Comparison of ENCODE assay signal across 11 cellular contexts in genomic region chr5:34686762-34687268, GRCh38. TPM values are rescaled to one million over a fixed set of nuclear protein-coding genes. Genes with fewer than 3 reads are reported as not detected.
DNase-seq lines count a peak whose midpoint lies in the region; ATAC-seq and TF ChIP-seq lines count a peak whose summit lies in the region.
"Had no signal": no experiment of that assay in that cellular context is flagged by ENCODE, and none has a peak within 500 bp of the region (broad histone marks: within the 10 kb centered on the region; RNA-seq: fewer than 3 reads in every experiment).

No MANE protein-coding gene starts in this region.

- H3K4me1 ChIP-seq in A673 (ENCODE audit: insufficient read depth, low read length, poor library complexity, severe bottlenecking) (peaks cover 22% of the 10 kb centered on the region), lower lobe of right lung (peaks cover 35% of the 10 kb centered on the region)

- no peak for TF ChIP-seq CTCF in A673 (conservative IDR thresholded peaks at IDR 0.05; ENCODE audit: low read depth, low read length)
- TF ChIP-seq CTCF in lower lobe of right lung (IDR thresholded peaks at IDR 0.05), result no peak

- intact Hi-C loops in A673 (cut with micrococcal nuclease; ENCODE audit: unreplicated experiment) (no loop called here), lower lobe of right lung (cut with DNase I) (no loop called here)

- H3K9me3 ChIP-seq in A673 (ENCODE audit: low read depth, low read length, poor library complexity, severe bottlenecking), result no peaks in the 10 kb centered on the region
- no peaks in the 10 kb centered on the region for H3K9me3 ChIP-seq in MG63
- no peaks in the 10 kb centered on the region for H3K9me3 ChIP-seq in lower lobe of right lung

- H3K27ac ChIP-seq in A673 (ENCODE audit: low read depth, low read length, poor library complexity, severe bottlenecking) (no peak overlapping the region), lower lobe of right lung (peak overlapping the region; percentile 68)

- BruUV-seq in A673 (replicated peaks; lab: Mats Ljungman, UMichigan), result no TSS peak

- CTCF ChIA-PET in A673 (lab: Charles Lee), result interaction anchor here (0.6 kb wide), 1 partner anchor 9 kb away, joined by 10 read pairs; no protein-coding TSS in a partner anchor

- H3K4me3 ChIP-seq in A673 (ENCODE audit: low read depth, low read length, poor library complexity, severe bottlenecking), result no peak overlapping the region
- no peak overlapping the region for H3K4me3 ChIP-seq in MG63
- H3K4me3 ChIP-seq in lower lobe of right lung, result no peak overlapping the region

- DNase-seq in A673 (ENCODE audit: low spot score), result peak; percentile 69
- peak; percentile 94 for DNase-seq in MG63
- DNase-seq in dermis blood vessel endothelial cell, result peak; percentile 98
- peak; percentile 76 for DNase-seq in lower lobe of right lung
- DNase-seq in activated T-cell treated with anti-CD3 and anti-CD28 coated beads, Interleukin-2, amount 50 U/mL, for 48 hours, result no peak
- DNase-seq in NCI-H446 (lab: John Stamatoyannopoulos, UW), result no peak
- DNase-seq: DMS 273 treated with DMSO at 0.1 percent for 48 hours; NCI-H1048; stimulated activated naive CD8-positive, alpha-beta T cell treated with anti-CD3 and anti-CD28 coated beads, Interleukin-15, Interleukin-2, amounts not matched to agents 100 U/mL and 50 U/mL, for 24 hours had no signal

- POLR2A ChIA-PET in A673 (lab: Charles Lee; ENCODE audit: low non-redundant PET), result no interaction called here

- ATAC-seq in lower lobe of right lung (peak; percentile 93 to 95), HG02840 (IDR thresholded peaks at IDR 0.05; ENCODE audit: low FRiP score, unreplicated experiment) (no peak), HG03457 (IDR thresholded peaks at IDR 0.05; ENCODE audit: unreplicated experiment) (no peak)
- ATAC-seq: stimulated activated naive CD8-positive, alpha-beta T cell treated with anti-CD3 and anti-CD28 coated beads, Interleukin-15, Interleukin-2, amounts not matched to agents 100 U/mL and 50 U/mL, for 24 hours had no signal

- H3K27me3 ChIP-seq in A673 (replicated peaks; ENCODE audit: insufficient read depth, low read depth, low read length, poor library complexity) (no peaks in the 10 kb centered on the region), MG63 (no peaks in the 10 kb centered on the region), lower lobe of right lung (ENCODE audit: low read depth) (no peaks in the 10 kb centered on the region)

- H3K36me3 ChIP-seq in A673 (ENCODE audit: insufficient read depth, low read length, poor library complexity, severe bottlenecking) (no peaks in the 10 kb centered on the region), MG63 (peaks cover 44% of the 10 kb centered on the region), lower lobe of right lung (peaks cover 11% of the 10 kb centered on the region)

RNA-seq across cellular contexts. Expression of gene RAI14, which starts 30.7 kb away (rescaled TPM):
- total RNA-seq in A673 (2021) (23.6 and 40.0 TPM in 2 replicates), dermis blood vessel endothelial cell (204 and 257 TPM in 2 replicates), lower lobe of right lung (66.8 TPM)
- 34.4 and 34.6 TPM in 2 replicates for total RNA-seq in MG63 (2014; rRNA removed; shearing (Covaris generic); ENCODE audit: low replicate concordance)

Comparison
In these comparisons a context has a peak if more than half of its experiments do, and no peak if none do; other contexts are left out.
1. DNase-seq: peak in A673 (single experiment), MG63 (single experiment), dermis blood vessel endothelial cell (single experiment) and lower lobe of right lung (single experiment); none in activated T-cell treated with anti-CD3 and anti-CD28 coated beads, Interleukin-2, amount 50 U/mL, for 48 hours (0 of 2) and NCI-H446 (0 of 2).
2. ATAC-seq: peak in lower lobe of right lung (2 of 2); none in HG02840 (single experiment) and HG03457 (single experiment).